ENCODE assay signal across 8 cellular contexts in genomic region chr12:69739287-69740191, GRCh38. TPM values are rescaled to one million over a fixed set of nuclear protein-coding genes. Genes with fewer than 3 reads are reported as not detected.
A peak's percentile ranks its signal among the peaks of the same experiment; 100 is the strongest.
DNase-seq lines count a peak whose midpoint lies in the region; ATAC-seq and TF ChIP-seq lines count a peak whose summit lies in the region.

No MANE protein-coding gene starts in this region.

- peak overlapping the region; percentile 92 for H3K4me3 ChIP-seq in DOHH2 (ENCODE audit: low read length)
- peak overlapping the region; percentile 77 for H3K4me3 ChIP-seq in GM23248
- H3K4me3 ChIP-seq in thoracic aorta: peak overlapping the region; percentile 88

- peak; percentile 22 for ATAC-seq in omental fat pad (ENCODE audit: low FRiP score)
- ATAC-seq in thoracic aorta (ENCODE audit: insufficient number of reproducible peaks, low FRiP score, low read depth): peak; percentile 23

- H3K9me3 ChIP-seq in DOHH2 (ENCODE audit: control insufficient read depth, insufficient read depth, low read length) (no peaks in the 10 kb centered on the region), GM23248 (ENCODE audit: low read depth) (no peaks in the 10 kb centered on the region), KOPT-K1 (ENCODE audit: insufficient read depth, low read length, poor library complexity, severe bottlenecking) (no peaks in the 10 kb centered on the region), thoracic aorta (no peaks in the 10 kb centered on the region)

- WGBS in GM23248 (ENCODE audit: low coverage in 1 of 2, low lambda C conversion rate in 2 of 2, missing lambda C conversion rate in 2 of 2), 2 experiments: 1 to 4% methylated on average over 25 to 40 of the region's 66 CpGs

- H3K27ac ChIP-seq in DOHH2 (ENCODE audit: low read depth, low read length): peak overlapping the region; percentile 64
- H3K27ac ChIP-seq in GM23248: no peak overlapping the region
- H3K27ac ChIP-seq in KOPT-K1 (ENCODE audit: low read depth, low read length, poor library complexity, severe bottlenecking): peak overlapping the region; percentile 59
- peak overlapping the region in 1 of 2 donors; percentile 22 for H3K27ac ChIP-seq in thoracic aorta

- in situ Hi-C loops in GM23248 (cut with MboI): no loop called here

- H3K36me3 ChIP-seq in DOHH2 (ENCODE audit: control insufficient read depth, low read length): no peaks in the 10 kb centered on the region
- H3K36me3 ChIP-seq in GM23248 (ENCODE audit: low read depth): no peaks in the 10 kb centered on the region
- H3K36me3 ChIP-seq in KOPT-K1 (ENCODE audit: insufficient read depth, low read length): no peaks in the 10 kb centered on the region
- H3K36me3 ChIP-seq in thoracic aorta: no peaks in the 10 kb centered on the region

- peak overlapping the region; percentile 98 for H3K4me3 Mint-ChIP-seq in glutamatergic neuron (ENCODE audit: unreplicated experiment)

- peaks cover 3% of the 10 kb centered on the region for H3K4me1 Mint-ChIP-seq in glutamatergic neuron (ENCODE audit: low read depth, unreplicated experiment)

- H4K20me1 ChIP-seq in DOHH2 (ENCODE audit: control insufficient read depth, insufficient read depth, low read depth, low read length) (peaks cover 14% of the 10 kb centered on the region), GM23248 (ENCODE audit: insufficient read depth) (no peaks in the 10 kb centered on the region)

- H3K9me2 ChIP-seq in DOHH2 (replicated peaks; ENCODE audit: control insufficient read depth, low read length) (no peaks in the 10 kb centered on the region), GM23248 (ENCODE audit: insufficient read depth) (no peaks in the 10 kb centered on the region)

- peaks cover 5% of the 10 kb centered on the region for H3K27me3 Mint-ChIP-seq in glutamatergic neuron (ENCODE audit: unreplicated experiment)

- H3K9ac ChIP-seq in GM23248: peak overlapping the region; percentile 31; the same call in 1 of the 2 replicates

- TF ChIP-seq CTCF in DOHH2 (IDR thresholded peaks at IDR 0.05; ENCODE audit: low read depth, low read length, poor library complexity, severe bottlenecking) (no peak), glutamatergic neuron (IDR thresholded peaks at IDR 0.05; ENCODE audit: partially characterized antibody, unreplicated experiment) (no peak), omental fat pad (IDR thresholded peaks at IDR 0.05) (no peak), thoracic aorta (IDR thresholded peaks at IDR 0.05) (no peak)

- H3K79me2 ChIP-seq in DOHH2 (ENCODE audit: control insufficient read depth, low read length) (peaks cover 46% of the 10 kb centered on the region), GM23248 (ENCODE audit: insufficient read depth) (no peaks in the 10 kb centered on the region)

- peaks cover under 1% of the 10 kb centered on the region; the same call in 1 of the 2 replicates for H3K27me3 ChIP-seq in DOHH2 (ENCODE audit: control insufficient read depth, low read length)
- H3K27me3 ChIP-seq in GM23248 (replicated peaks; ENCODE audit: insufficient read depth): peaks cover 33% of the 10 kb centered on the region
- no peaks in the 10 kb centered on the region for H3K27me3 ChIP-seq in thoracic aorta (replicated peaks; ENCODE audit: insufficient read depth)

- no peaks in the 10 kb centered on the region for H3K36me3 Mint-ChIP-seq in glutamatergic neuron (ENCODE audit: unreplicated experiment)

- H3K9me3 Mint-ChIP-seq in glutamatergic neuron (ENCODE audit: unreplicated experiment): peaks cover 3% of the 10 kb centered on the region

- H2AFZ ChIP-seq in GM23248: peak overlapping the region; percentile 84

- DNase-seq in GM23248 (peak; percentile 51), SIG-M5 treated with dmso at 0.1 percent for 504 hours (lab: John Stamatoyannopoulos, UW; ENCODE audit: unreplicated experiment) (peak; percentile 90), glutamatergic neuron (peak; percentile 60), omental fat pad (ENCODE audit: low spot score) (no peak), thoracic aorta (ENCODE audit: low spot score) (peak; percentile 2)
- DNase-seq in activated naive CD4-positive, alpha-beta T cell treated with Interleukin-2 at 50 U/mL for 16 hours: peak; percentile 61

- H3K4me1 ChIP-seq in DOHH2 (ENCODE audit: control insufficient read depth, low read length) (peaks cover 31% of the 10 kb centered on the region), GM23248 (ENCODE audit: insufficient read depth) (no peaks in the 10 kb centered on the region), thoracic aorta (ENCODE audit: control insufficient read depth in 1 of 2, low read depth in 2 of 2) (peaks cover 4 to 8% of the 10 kb centered on the region in 2 donors)

- H3F3A ChIP-seq in DOHH2 (ENCODE audit: control insufficient read depth, insufficient read depth): no peaks in the 10 kb centered on the region
- no peaks in the 10 kb centered on the region; the same call in 1 of the 2 replicates for H3F3A ChIP-seq in GM23248 (ENCODE audit: insufficient read depth)

- H3K4me2 ChIP-seq in DOHH2 (ENCODE audit: low read length) (peak overlapping the region; percentile 91), GM23248 (ENCODE audit: unreplicated experiment) (peak overlapping the region; percentile 58)

- H3K27ac Mint-ChIP-seq in glutamatergic neuron (ENCODE audit: unreplicated experiment): peak overlapping the region; percentile 3

RNA-seq across cellular contexts. Expression of gene RAB3IP, which starts 0.9 kb away (rescaled TPM):
- total RNA-seq in GM23248 (2014; rRNA removed; shearing (Covaris generic)): 2.5 and 3.4 TPM in 2 replicates
- polyA plus RNA-seq in GM23248 (2016; fragmentation: Nextera tagmentation; extraction: Ambion mirVana): 1.2 and 3.6 TPM in 2 replicates
- total RNA-seq in glutamatergic neuron (ENCODE audit: unreplicated experiment): 18.2 TPM
- total RNA-seq in omental fat pad: 10 to 100 TPM in 2 of 4 donors, 1 to 10 TPM in 2; 8.2 to 16.1 (median 11.9) TPM
- 10 to 100 TPM in 1 of 2 donors, 1 to 10 TPM in 1; 8.1 to 22.6 TPM for total RNA-seq in thoracic aorta

RNA-seq across cellular contexts. Expression of gene BEST3, which starts 40.4 kb away (rescaled TPM):
- total RNA-seq in GM23248 (2014; rRNA removed; shearing (Covaris generic)): 0.25 TPM in 1 of 2 replicates, not detected in the other
- not detected in 2 replicates for polyA plus RNA-seq in GM23248 (2016; fragmentation: Nextera tagmentation; extraction: Ambion mirVana)
- total RNA-seq in glutamatergic neuron (ENCODE audit: unreplicated experiment) (not detected), omental fat pad (not detected), thoracic aorta (not detected)
